12 cellular contexts compared by ENCODE assay signal in the genomic region with DNA sequence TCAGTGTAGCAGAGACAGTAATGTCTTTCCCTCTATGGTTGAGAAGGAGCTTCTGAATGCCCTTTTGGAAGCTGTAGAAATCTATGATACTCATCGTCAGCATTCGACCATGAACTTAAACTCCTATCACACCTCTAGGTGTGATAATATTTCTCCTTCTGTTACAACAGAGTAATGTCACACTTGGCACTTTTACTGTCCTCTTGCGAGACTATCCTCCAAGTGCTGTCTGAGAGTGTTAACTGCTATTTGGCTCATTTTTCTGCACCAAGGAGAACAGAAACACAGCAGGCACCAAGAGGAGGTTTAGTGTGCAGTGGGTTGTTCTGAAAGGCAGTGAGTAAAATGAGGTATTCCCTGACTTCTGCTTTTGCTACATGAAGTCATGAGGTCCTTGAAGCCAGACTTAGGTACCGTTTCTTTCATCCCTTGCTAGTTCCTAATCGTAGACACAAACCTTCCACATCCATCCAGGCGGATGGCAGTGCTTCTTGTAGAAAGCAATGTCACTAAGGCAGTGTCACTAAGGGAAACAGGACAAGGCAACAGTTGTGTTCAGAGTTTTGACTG.
DNase-seq lines count a peak whose midpoint lies in the region; ATAC-seq, FAIRE-seq and TF ChIP-seq lines count a peak whose summit lies in the region.
"Had no signal": no experiment of that assay in that cellular context is flagged by ENCODE, and none has a peak within 500 bp of the region (broad histone marks: within the 10 kb centered on the region; RNA-seq: fewer than 3 reads in every experiment).

No MANE protein-coding gene starts in this region.

- TF ChIP-seq CTCF in OCI-LY3 (IDR thresholded peaks at IDR 0.05; ENCODE audit: low read depth, low read length) = no peak

- peaks cover 43% of the 10 kb centered on the region for H3K4me1 ChIP-seq in OCI-LY3 (ENCODE audit: low read length)
- H3K4me1 ChIP-seq: foreskin keratinocyte, parathyroid adenoma had no signal

- DNase-seq in activated T-cell treated with anti-CD3 and anti-CD28 coated beads, Interleukin-2, amount 50 U/mL, for 24 hours = no peak
- DNase-seq in activated T-cell treated with anti-CD3 and anti-CD28 coated beads for 4 hours = no peak
- peak; percentile 7 for DNase-seq in midbrain (lab: John Stamatoyannopoulos, UW)
- DNase-seq in H54 (ENCODE audit: insufficient read length, low spot score) = no peak
- DNase-seq in NCI-H146 (lab: John Stamatoyannopoulos, UW) = no peak
- DNase-seq: foreskin keratinocyte; stimulated activated CD4-positive, alpha-beta T cell treated with anti-CD3 and anti-CD28 coated beads, Interleukin-1b, Interleukin-23, amount 100 ng/mL, for 48 hours; stomach had no signal

- no peak for TF ChIP-seq POLR2A in H54 (IDR thresholded peaks at IDR 0.05; ENCODE audit: low read depth, low read length)

- no peaks in the 10 kb centered on the region for H3K27me3 Mint-ChIP-seq in activated T-cell treated with anti-CD3 and anti-CD28 coated beads, Interleukin-2, amount 50 U/mL, for 24 hours

- no peak for FAIRE-seq in H54 (lab: Jason Lieb, UNC)

- peak overlapping the region; percentile 37 for H3K4me2 ChIP-seq in OCI-LY3 (ENCODE audit: low read length)

- H3K4me1 Mint-ChIP-seq in activated T-cell treated with anti-CD3 and anti-CD28 coated beads, Interleukin-2, amount 50 U/mL, for 24 hours (ENCODE audit: low read depth) = peaks cover 96% of the 10 kb centered on the region

- no peaks in the 10 kb centered on the region for H3K36me3 ChIP-seq in OCI-LY3 (replicated peaks; ENCODE audit: low read depth, low read length)

- peak; percentile 24 for ATAC-seq in GM21619 (IDR thresholded peaks at IDR 0.05; ENCODE audit: unreplicated experiment)
- ATAC-seq in SK-N-SH treated with all-trans-retinoic acid at 6 μM for 48 hours = no peak
- ATAC-seq: foreskin keratinocyte had no signal

- H3K9me3 Mint-ChIP-seq in activated T-cell treated with anti-CD3 and anti-CD28 coated beads, Interleukin-2, amount 50 U/mL, for 24 hours = no peaks in the 10 kb centered on the region

- no peaks in the 10 kb centered on the region for H3K79me2 ChIP-seq in OCI-LY3 (ENCODE audit: low read length)
- H3K79me2 ChIP-seq: parathyroid adenoma had no signal

- no peak overlapping the region for H3K4me3 ChIP-seq in OCI-LY3 (ENCODE audit: low read length)
- H3K4me3 ChIP-seq: stomach had no signal

- H4K20me1 ChIP-seq in OCI-LY3 (ENCODE audit: insufficient read depth, low read length) = no peaks in the 10 kb centered on the region

- H3K9ac ChIP-seq in OCI-LY3 (ENCODE audit: low read length) = no peak overlapping the region
- H3K9ac ChIP-seq: parathyroid adenoma had no signal

- peak overlapping the region; percentile 88 for H3K27ac Mint-ChIP-seq in activated T-cell treated with anti-CD3 and anti-CD28 coated beads, Interleukin-2, amount 50 U/mL, for 24 hours

- H3K4me3 Mint-ChIP-seq in activated T-cell treated with anti-CD3 and anti-CD28 coated beads, Interleukin-2, amount 50 U/mL, for 24 hours = no peak overlapping the region

- no peak overlapping the region for H2AFZ ChIP-seq in OCI-LY3 (ENCODE audit: low read depth, low read length)
- H2AFZ ChIP-seq: parathyroid adenoma had no signal

- peaks cover 96% of the 10 kb centered on the region for H3K36me3 Mint-ChIP-seq in activated T-cell treated with anti-CD3 and anti-CD28 coated beads, Interleukin-2, amount 50 U/mL, for 24 hours (ENCODE audit: low read depth)

- H3K9me3 ChIP-seq in OCI-LY3 (ENCODE audit: insufficient read depth, low read length) = no peaks in the 10 kb centered on the region
- H3K9me3 ChIP-seq: stomach had no signal

- peak overlapping the region; percentile 37 for H3K27ac ChIP-seq in OCI-LY3 (ENCODE audit: low read length)
- H3K27ac ChIP-seq: foreskin keratinocyte, parathyroid adenoma, stomach had no signal

- H3K27me3 ChIP-seq in OCI-LY3 (ENCODE audit: low read depth, low read length) = peaks cover 9% of the 10 kb centered on the region; the same call in 1 of the 2 replicates
- H3K27me3 ChIP-seq: foreskin keratinocyte, stomach had no signal

TF ChIP-seq in SK-N-SH treated with all-trans-retinoic acid at 6 μM for 48 hours, 23 proteins besides CTCF, POLR2A, EP300 and RAD21:
- TF ChIP-seq ZNF8 (CRISPR knock-in tag; IDR thresholded peaks at IDR 0.05) = no peak
- TF ChIP-seq ZNF70 (CRISPR knock-in tag; IDR thresholded peaks at IDR 0.05) = no peak
- no peak for TF ChIP-seq GLIS3 (CRISPR knock-in tag; IDR thresholded peaks at IDR 0.05)
- no peak for TF ChIP-seq OSR1 (CRISPR knock-in tag; IDR thresholded peaks at IDR 0.05)
- no peak for TF ChIP-seq POU6F1 (CRISPR knock-in tag; IDR thresholded peaks at IDR 0.05; ENCODE audit: borderline replicate concordance, low read depth)
